ENCODE assay signal across 2 cellular contexts in the genomic region with DNA sequence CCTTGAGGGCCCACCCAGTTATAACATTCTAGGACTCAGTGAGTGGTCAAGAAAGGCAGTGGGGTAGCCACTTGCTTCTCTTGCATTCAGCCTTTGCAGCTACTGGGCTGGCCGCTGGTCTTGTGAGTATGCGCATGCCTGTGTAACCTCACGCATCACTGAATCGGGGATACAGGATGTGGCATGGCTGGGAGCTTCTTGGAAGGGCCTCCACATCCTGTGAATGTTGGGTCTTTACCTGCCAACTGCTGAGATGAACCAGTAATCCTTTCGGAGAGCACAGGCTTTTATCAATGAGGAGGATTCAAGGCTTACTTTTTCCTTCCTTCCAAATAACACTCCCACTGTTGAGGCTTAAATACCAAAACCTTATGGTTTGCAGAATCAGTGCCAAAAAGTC.
TF ChIP-seq lines count a peak whose summit lies in the region.

No MANE protein-coding gene starts in this region.

TF ChIP-seq in GM23338, 12 proteins besides CTCF, POLR2A, EP300 and RAD21 (continued from another document):
- TF ChIP-seq ZNF462 (CRISPR knock-in tag; IDR thresholded peaks at IDR 0.05), result peak; percentile 67; the same call in 1 of the 2 replicates
- TF ChIP-seq, protein P1, sequence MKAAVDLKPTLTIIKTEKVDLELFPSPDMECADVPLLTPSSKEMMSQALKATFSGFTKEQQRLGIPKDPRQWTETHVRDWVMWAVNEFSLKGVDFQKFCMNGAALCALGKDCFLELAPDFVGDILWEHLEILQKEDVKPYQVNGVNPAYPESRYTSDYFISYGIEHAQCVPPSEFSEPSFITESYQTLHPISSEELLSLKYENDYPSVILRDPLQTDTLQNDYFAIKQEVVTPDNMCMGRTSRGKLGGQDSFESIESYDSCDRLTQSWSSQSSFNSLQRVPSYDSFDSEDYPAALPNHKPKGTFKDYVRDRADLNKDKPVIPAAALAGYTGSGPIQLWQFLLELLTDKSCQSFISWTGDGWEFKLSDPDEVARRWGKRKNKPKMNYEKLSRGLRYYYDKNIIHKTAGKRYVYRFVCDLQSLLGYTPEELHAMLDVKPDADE (IDR thresholded peaks at IDR 0.05), result no peak
- no peak for TF ChIP-seq POLR2AphosphoS5 (IDR thresholded peaks at IDR 0.05; ENCODE audit: low read depth)

TF ChIP-seq in WTC11, 78 proteins besides CTCF, POLR2A, EP300 and RAD21:
- TF ChIP-seq, protein P2, sequence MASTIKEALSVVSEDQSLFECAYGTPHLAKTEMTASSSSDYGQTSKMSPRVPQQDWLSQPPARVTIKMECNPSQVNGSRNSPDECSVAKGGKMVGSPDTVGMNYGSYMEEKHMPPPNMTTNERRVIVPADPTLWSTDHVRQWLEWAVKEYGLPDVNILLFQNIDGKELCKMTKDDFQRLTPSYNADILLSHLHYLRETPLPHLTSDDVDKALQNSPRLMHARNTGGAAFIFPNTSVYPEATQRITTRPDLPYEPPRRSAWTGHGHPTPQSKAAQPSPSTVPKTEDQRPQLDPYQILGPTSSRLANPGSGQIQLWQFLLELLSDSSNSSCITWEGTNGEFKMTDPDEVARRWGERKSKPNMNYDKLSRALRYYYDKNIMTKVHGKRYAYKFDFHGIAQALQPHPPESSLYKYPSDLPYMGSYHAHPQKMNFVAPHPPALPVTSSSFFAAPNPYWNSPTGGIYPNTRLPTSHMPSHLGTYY (CRISPR knock-in tag; IDR thresholded peaks at IDR 0.05), result no peak
- TF ChIP-seq, protein P3, sequence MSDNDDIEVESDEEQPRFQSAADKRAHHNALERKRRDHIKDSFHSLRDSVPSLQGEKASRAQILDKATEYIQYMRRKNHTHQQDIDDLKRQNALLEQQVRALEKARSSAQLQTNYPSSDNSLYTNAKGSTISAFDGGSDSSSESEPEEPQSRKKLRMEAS (CRISPR knock-in tag; IDR thresholded peaks at IDR 0.05), result no peak
- TF ChIP-seq, protein P4, sequence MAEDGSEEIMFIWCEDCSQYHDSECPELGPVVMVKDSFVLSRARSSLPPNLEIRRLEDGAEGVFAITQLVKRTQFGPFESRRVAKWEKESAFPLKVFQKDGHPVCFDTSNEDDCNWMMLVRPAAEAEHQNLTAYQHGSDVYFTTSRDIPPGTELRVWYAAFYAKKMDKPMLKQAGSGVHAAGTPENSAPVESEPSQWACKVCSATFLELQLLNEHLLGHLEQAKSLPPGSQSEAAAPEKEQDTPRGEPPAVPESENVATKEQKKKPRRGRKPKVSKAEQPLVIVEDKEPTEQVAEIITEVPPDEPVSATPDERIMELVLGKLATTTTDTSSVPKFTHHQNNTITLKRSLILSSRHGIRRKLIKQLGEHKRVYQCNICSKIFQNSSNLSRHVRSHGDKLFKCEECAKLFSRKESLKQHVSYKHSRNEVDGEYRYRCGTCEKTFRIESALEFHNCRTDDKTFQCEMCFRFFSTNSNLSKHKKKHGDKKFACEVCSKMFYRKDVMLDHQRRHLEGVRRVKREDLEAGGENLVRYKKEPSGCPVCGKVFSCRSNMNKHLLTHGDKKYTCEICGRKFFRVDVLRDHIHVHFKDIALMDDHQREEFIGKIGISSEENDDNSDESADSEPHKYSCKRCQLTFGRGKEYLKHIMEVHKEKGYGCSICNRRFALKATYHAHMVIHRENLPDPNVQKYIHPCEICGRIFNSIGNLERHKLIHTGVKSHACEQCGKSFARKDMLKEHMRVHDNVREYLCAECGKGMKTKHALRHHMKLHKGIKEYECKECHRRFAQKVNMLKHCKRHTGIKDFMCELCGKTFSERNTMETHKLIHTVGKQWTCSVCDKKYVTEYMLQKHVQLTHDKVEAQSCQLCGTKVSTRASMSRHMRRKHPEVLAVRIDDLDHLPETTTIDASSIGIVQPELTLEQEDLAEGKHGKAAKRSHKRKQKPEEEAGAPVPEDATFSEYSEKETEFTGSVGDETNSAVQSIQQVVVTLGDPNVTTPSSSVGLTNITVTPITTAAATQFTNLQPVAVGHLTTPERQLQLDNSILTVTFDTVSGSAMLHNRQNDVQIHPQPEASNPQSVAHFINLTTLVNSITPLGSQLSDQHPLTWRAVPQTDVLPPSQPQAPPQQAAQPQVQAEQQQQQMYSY (CRISPR knock-in tag; IDR thresholded peaks at IDR 0.05), result no peak
- no peak for TF ChIP-seq ZNF138 (CRISPR knock-in tag; conservative IDR thresholded peaks at IDR 0.05)
- no peak for TF ChIP-seq ZNF263 (CRISPR knock-in tag; IDR thresholded peaks at IDR 0.05; ENCODE audit: low read depth)
- no peak for TF ChIP-seq GRHL2 (CRISPR knock-in tag; IDR thresholded peaks at IDR 0.05; ENCODE audit: insufficient replicate concordance, severe bottlenecking)
- TF ChIP-seq RELA (CRISPR knock-in tag; IDR thresholded peaks at IDR 0.05; ENCODE audit: borderline replicate concordance), result no peak
- TF ChIP-seq ATF2 (CRISPR knock-in tag; IDR thresholded peaks at IDR 0.05; ENCODE audit: borderline replicate concordance, low read depth), result no peak
- TF ChIP-seq CBFB (CRISPR knock-in tag; IDR thresholded peaks at IDR 0.05; ENCODE audit: low read depth), result no peak
- no peak for TF ChIP-seq E2F5 (CRISPR knock-in tag; IDR thresholded peaks at IDR 0.05)
- no peak for TF ChIP-seq TEAD4 (CRISPR knock-in tag; IDR thresholded peaks at IDR 0.05)
- TF ChIP-seq NR2C2 (CRISPR knock-in tag; IDR thresholded peaks at IDR 0.05), result no peak
- TF ChIP-seq TEAD1 (CRISPR knock-in tag; IDR thresholded peaks at IDR 0.05), result no peak
- no peak for TF ChIP-seq ZNF232 (CRISPR knock-in tag; IDR thresholded peaks at IDR 0.05)
- no peak for TF ChIP-seq ZNF317 (CRISPR knock-in tag; IDR thresholded peaks at IDR 0.05; ENCODE audit: borderline replicate concordance, low read depth)
- TF ChIP-seq, protein P5, sequence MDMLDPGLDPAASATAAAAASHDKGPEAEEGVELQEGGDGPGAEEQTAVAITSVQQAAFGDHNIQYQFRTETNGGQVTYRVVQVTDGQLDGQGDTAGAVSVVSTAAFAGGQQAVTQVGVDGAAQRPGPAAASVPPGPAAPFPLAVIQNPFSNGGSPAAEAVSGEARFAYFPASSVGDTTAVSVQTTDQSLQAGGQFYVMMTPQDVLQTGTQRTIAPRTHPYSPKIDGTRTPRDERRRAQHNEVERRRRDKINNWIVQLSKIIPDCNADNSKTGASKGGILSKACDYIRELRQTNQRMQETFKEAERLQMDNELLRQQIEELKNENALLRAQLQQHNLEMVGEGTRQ (CRISPR knock-in tag; IDR thresholded peaks at IDR 0.05), result no peak
- no peak for TF ChIP-seq OVOL2 (CRISPR knock-in tag; IDR thresholded peaks at IDR 0.05; ENCODE audit: borderline replicate concordance)
- no peak for TF ChIP-seq NFYB (CRISPR knock-in tag; conservative IDR thresholded peaks at IDR 0.05; ENCODE audit: low read depth)
TF ChIP-seq in WTC11: peak in this region for 0.
